In the genomic region with DNA sequence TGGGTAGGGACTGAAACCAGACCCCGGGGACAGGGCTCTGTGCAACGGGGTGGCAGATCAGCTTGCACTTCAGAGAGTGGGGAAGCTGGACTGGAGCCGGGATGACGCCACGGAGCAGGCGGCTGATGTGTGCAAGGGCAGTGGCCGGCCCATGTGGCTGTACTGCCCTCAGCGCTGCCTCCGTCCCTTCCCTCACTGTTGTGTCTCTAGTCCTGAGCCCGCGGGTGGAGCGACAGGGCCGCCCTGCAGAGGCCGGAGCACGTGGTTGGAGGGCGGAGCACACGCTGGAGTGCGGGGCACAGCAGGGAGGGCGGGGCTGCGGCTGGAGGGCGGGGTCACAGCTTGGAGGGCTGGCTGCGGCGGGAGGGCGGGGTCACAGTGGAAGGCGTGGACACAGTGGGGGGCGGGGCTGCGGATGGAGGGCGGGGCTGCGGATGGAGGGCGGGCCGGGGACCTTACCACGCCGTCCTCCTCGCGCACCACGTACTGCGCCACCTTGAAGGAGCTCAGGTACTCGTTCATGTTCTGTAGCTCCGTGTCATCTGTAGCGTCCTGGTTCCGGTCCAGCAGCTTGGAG, we compare ENCODE assay signal across 8 cellular contexts. TPM values are rescaled to one million over a fixed set of nuclear protein-coding genes. Genes with fewer than 3 reads are reported as not detected.
DNase-seq lines count a peak whose midpoint lies in the region; ATAC-seq and TF ChIP-seq lines count a peak whose summit lies in the region.

No MANE protein-coding gene starts in this region.

- intact Hi-C loops in dorsolateral prefrontal cortex (cut with DNase I): no loop called here

- no peak for ATAC-seq in GM18519 (IDR thresholded peaks at IDR 0.05; ENCODE audit: low FRiP score, unreplicated experiment)

- H3K27ac ChIP-seq in dorsolateral prefrontal cortex: peak overlapping the region in 2 of 59 donors; percentile 40 to 44

- no peak for TF ChIP-seq CTCF in dorsolateral prefrontal cortex (IDR thresholded peaks at IDR 0.05 in 54 of 56, conservative IDR thresholded peaks at IDR 0.05 in 2 of 56; ENCODE audit: low read depth in 1 of 56, partially characterized antibody in 56 of 56)

- H3K4me3 ChIP-seq in dorsolateral prefrontal cortex: peak overlapping the region in 14 of 59 donors; percentile 2 to 33 (median 21)

- H3K27me3 ChIP-seq in dorsolateral prefrontal cortex: no peaks in the 10 kb centered on the region

- DNase-seq in CD1c-positive myeloid dendritic cell (ENCODE audit: extremely low spot score) (peak; percentile 88), NCI-H1048 (lab: John Stamatoyannopoulos, UW) (peak; percentile 86), dorsolateral prefrontal cortex (peak in 8 of 10 donors; percentile 21 to 56 (median 48)), midbrain (lab: John Stamatoyannopoulos, UW) (peak; percentile 6), OCI-M2 (lab: John Stamatoyannopoulos, UW; ENCODE audit: unreplicated experiment) (no peak)
- peak; percentile 71 for DNase-seq in activated CD4-positive, alpha-beta T cell treated with anti-CD3 and anti-CD28 coated beads, Interleukin-2, amount 50 U/mL, for 1 hour
- peak; percentile 56 for DNase-seq in stimulated activated CD8-positive, alpha-beta memory T cell treated with anti-CD3 and anti-CD28 coated beads, Interleukin-4, amount 100 ng/mL, for 24 hours (ENCODE audit: low read depth)

RNA-seq across cellular contexts. Expression of gene CHD5, which starts 52.4 kb away (rescaled TPM):
- total RNA-seq in dorsolateral prefrontal cortex: 100 to 1,000 TPM in 111 of 120 experiments, 10 to 100 TPM in 9; 40.0 to 225 (median 141) TPM
